ENCODE assay signal across 9 cellular contexts in genomic region chr16:8751481-8752311, GRCh38. TPM values are rescaled to one million over a fixed set of nuclear protein-coding genes. Genes with fewer than 3 reads are reported as not detected.
DNase-seq lines count a peak whose midpoint lies in the region; ATAC-seq, FAIRE-seq and TF ChIP-seq lines count a peak whose summit lies in the region.
"Had no signal": no experiment of that assay in that cellular context is flagged by ENCODE, and none has a peak within 500 bp of the region (broad histone marks: within the 10 kb centered on the region; RNA-seq: fewer than 3 reads in every experiment).

No MANE protein-coding gene starts in this region.

- no peaks in the 10 kb centered on the region for H3K27me3 ChIP-seq in HCT116 (ENCODE audit: insufficient read depth, low read length)
- H3K27me3 ChIP-seq in foreskin keratinocyte = no peaks in the 10 kb centered on the region
- H3K27me3 ChIP-seq in small intestine (ENCODE audit: control insufficient read depth in 2 of 2, insufficient read depth in 2 of 2, low read length in 2 of 2) = no peaks in the 10 kb centered on the region

- H3K79me2 ChIP-seq in HCT116 (ENCODE audit: insufficient read depth, low read length) = no peaks in the 10 kb centered on the region

- no peak overlapping the region for H3K9ac ChIP-seq in HCT116 (ENCODE audit: low read length)

- H4K20me1 ChIP-seq in HCT116 (ENCODE audit: insufficient read depth) = no peaks in the 10 kb centered on the region

- TF ChIP-seq RAD21 in HCT116 (IDR thresholded peaks at IDR 0.05; ENCODE audit: low read depth) = no peak

- no peak for TF ChIP-seq CTCF in HCT116 (IDR thresholded peaks at IDR 0.05 in 2 of 3, conservative IDR thresholded peaks at IDR 0.05 in 1 of 3; ENCODE audit: borderline replicate concordance in 1 of 3, insufficient read depth in 1 of 3, low read depth in 2 of 3, low read length in 2 of 3)
- no peak for TF ChIP-seq CTCF in foreskin keratinocyte (conservative IDR thresholded peaks at IDR 0.05)
- no peak for TF ChIP-seq CTCF in D721Med (IDR thresholded peaks at IDR 0.05; ENCODE audit: insufficient read depth, missing control alignments)

- no peak overlapping the region for H2AFZ ChIP-seq in HCT116 (ENCODE audit: low read depth, low read length, poor library complexity, severe bottlenecking)

- DNase-seq in HCT116 (ENCODE audit: low read depth, low spot score) = peak; percentile 12
- peak; percentile 52 for DNase-seq in SW480 (ENCODE audit: low spot score)
- peak; percentile 70 to 84 for DNase-seq in foreskin keratinocyte
- peak; percentile 75 for DNase-seq in small intestine
- no peak for DNase-seq in inferior parietal cortex (ENCODE audit: extremely low spot score)
- DNase-seq in D721Med (ENCODE audit: insufficient read length, low spot score) = no peak
- DNase-seq in T-helper 9 cell = no peak
- DNase-seq: activated CD8-positive, alpha-beta memory T cell treated with anti-CD3 and anti-CD28 coated beads for 24 hours; NCI-H2081 had no signal

- H3K9me3 ChIP-seq in HCT116 (ENCODE audit: control insufficient read depth in 1 of 2, insufficient read depth in 1 of 2, low read depth in 1 of 2, low read length in 2 of 2) (no peaks in the 10 kb centered on the region), small intestine (ENCODE audit: control insufficient read depth, low read depth) (no peaks in the 10 kb centered on the region)

- H3K4me1 ChIP-seq in HCT116 (ENCODE audit: control insufficient read depth in 1 of 2, insufficient read depth in 2 of 2, low read length in 2 of 2) (peaks cover 11 to 16% of the 10 kb centered on the region in 2 experiments), foreskin keratinocyte (peaks cover 6% of the 10 kb centered on the region), small intestine (ENCODE audit: control insufficient read depth in 2 of 2, insufficient read depth in 1 of 2, low read depth in 1 of 2, low read length in 1 of 2) (no peaks in the 10 kb centered on the region)

- CTCF ChIA-PET in HCT116 (lab: Charles Lee) = no interaction called here

- H3K4me3 ChIP-seq in HCT116 (replicated peaks in 1 of 2; ENCODE audit: low read depth in 1 of 2, low read length in 2 of 2) (no peak overlapping the region), small intestine (ENCODE audit: low read depth in 1 of 2, low read length in 2 of 2) (no peak overlapping the region)

- POLR2A ChIA-PET in HCT116 (lab: Charles Lee) = no interaction called here

- H3K9me2 ChIP-seq in HCT116 (ENCODE audit: insufficient read depth) = no peaks in the 10 kb centered on the region

- peak; percentile 92 for ATAC-seq in HCT116
- ATAC-seq in foreskin keratinocyte = peak; percentile 94

- 22 to 61% (median 45%) methylated on average over 14 of the region's 14 CpGs for WGBS in small intestine, 3 donors

- FAIRE-seq in small intestine (lab: Jason Lieb, UNC) (no peak), D721Med (lab: Jason Lieb, UNC) (no peak)

- no TSS peak for BruUV-seq in HCT116 (replicated peaks; lab: Mats Ljungman, UMichigan)

- peak overlapping the region; percentile 35 for H3K4me2 ChIP-seq in HCT116 (ENCODE audit: low read length)

- RAD21 ChIA-PET in HCT116 (lab: Charles Lee; ENCODE audit: low non-redundant PET in 1 of 2, low total read pairs in 2 of 2, uncharacterized antibody in 2 of 2, unreplicated experiment in 2 of 2) = no interaction called here

- H3K36me3 ChIP-seq in HCT116 (ENCODE audit: control insufficient read depth in 1 of 2, insufficient read depth in 2 of 2, low read length in 2 of 2) (no peaks in the 10 kb centered on the region), small intestine (ENCODE audit: control insufficient read depth in 2 of 2, insufficient read depth in 2 of 2, low read length in 2 of 2) (peaks cover 0 to 2% of the 10 kb centered on the region in 2 donors)

- no peak overlapping the region for H3K27ac ChIP-seq in HCT116 (ENCODE audit: low read depth, low read length)
- no peak overlapping the region for H3K27ac ChIP-seq in foreskin keratinocyte
- H3K27ac ChIP-seq in small intestine (ENCODE audit: low read depth in 1 of 2, low read length in 1 of 2) = no peak overlapping the region

- no peak for TF ChIP-seq POLR2A in HCT116 (IDR thresholded peaks at IDR 0.05; ENCODE audit: borderline replicate concordance, extremely low read depth, insufficient read depth, insufficient read length)

- intact Hi-C loops in HCT116 (cut with micrococcal nuclease) = no loop called here

TF ChIP-seq in HCT116, 20 proteins besides CTCF, POLR2A, EP300 and RAD21:
- TF ChIP-seq MAX (IDR thresholded peaks at IDR 0.05) (peak; percentile 60), YY1 (IDR thresholded peaks at IDR 0.05; ENCODE audit: extremely low read depth, insufficient replicate concordance, low read depth, low read length) (no peak), SP1 (IDR thresholded peaks at IDR 0.05; ENCODE audit: low read depth) (0 out of 2 replicates have a peak, but pooled peaks have one; percentile 25), ZNF274 (IDR thresholded peaks at IDR 0.05; ENCODE audit: low read depth, low read length) (no peak), ATF3 (IDR thresholded peaks at IDR 0.05) (no peak), ZFX (IDR thresholded peaks at IDR 0.05) (no peak), CBX3 (IDR thresholded peaks at IDR 0.05; ENCODE audit: low read depth) (peak; percentile 43; the same call in 1 of the 2 replicates), EZH2phosphoT487 (IDR thresholded peaks at IDR 0.05; ENCODE audit: borderline replicate concordance) (no peak), CEBPB (IDR thresholded peaks at IDR 0.05; ENCODE audit: low read depth) (no peak), ELF1 (IDR thresholded peaks at IDR 0.05; ENCODE audit: borderline replicate concordance, low read depth) (no peak), FOSL1 (IDR thresholded peaks at IDR 0.05; ENCODE audit: low read depth) (peak; percentile 70), REST (IDR thresholded peaks at IDR 0.05; ENCODE audit: low read depth) (no peak), JUND (IDR thresholded peaks at IDR 0.05) (peak; percentile 72), EGR1 (IDR thresholded peaks at IDR 0.05; ENCODE audit: low read depth) (no peak), SIN3A (IDR thresholded peaks at IDR 0.05; ENCODE audit: low read depth) (no peak), SRF (IDR thresholded peaks at IDR 0.05; ENCODE audit: low read depth) (no peak), ZBTB33 (IDR thresholded peaks at IDR 0.05; ENCODE audit: extremely low read depth, insufficient replicate concordance, low read length) (no peak)

RNA-seq across cellular contexts. Expression of gene TMEM186, which starts 45.7 kb away (rescaled TPM):
- total RNA-seq in HCT116 (2021; ENCODE audit: unreplicated experiment) (14.0 TPM), foreskin keratinocyte (7.4 and 7.7 TPM in 2 replicates)
- 12.5 and 13.2 TPM in 2 replicates for polyA plus RNA-seq in HCT116 (2012)
- polyA plus RNA-seq in foreskin keratinocyte (9.3 and 11.0 TPM in 2 replicates), small intestine (10 to 100 TPM in 2 of 3 donors, 1 to 10 TPM in 1; 8.7 to 14.6 (median 11.3) TPM)

RNA-seq across cellular contexts. Expression of gene PMM2, which starts 45.9 kb away (rescaled TPM):
- total RNA-seq in HCT116 (2021; ENCODE audit: unreplicated experiment) = 53.3 TPM
- 21.7 and 22.6 TPM in 2 replicates for polyA plus RNA-seq in HCT116 (2012)
- total RNA-seq in foreskin keratinocyte = 52.5 and 56.2 TPM in 2 replicates
- 44.5 and 45.2 TPM in 2 replicates for polyA plus RNA-seq in foreskin keratinocyte
- 10 to 100 TPM; 21.1 to 48.1 (median 28.9) TPM for polyA plus RNA-seq in small intestine

Comparison
In these comparisons a context has a peak if more than half of its experiments do, and no peak if none do; other contexts are left out.
1. DNase-seq: peak in HCT116 (single experiment), SW480 (single experiment), foreskin keratinocyte (2 of 2) and small intestine (single experiment); none in inferior parietal cortex (single experiment), D721Med (single experiment) and T-helper 9 cell (single experiment).